Comparison of ENCODE assay signal across 23 cellular contexts in genomic region chr3:66465034-66465433, GRCh38.
"Had no signal": no experiment of that assay in that cellular context is flagged by ENCODE, and none has a peak within 500 bp of the region (broad histone marks: within the 10 kb centered on the region; RNA-seq: fewer than 3 reads in every experiment).

No MANE protein-coding gene starts in this region.

- H3K9me3 ChIP-seq: heart right ventricle, mucosa of descending colon, pancreas, prostate gland, testis had no signal

- H3K27me3 ChIP-seq: cardiac muscle cell, dorsolateral prefrontal cortex, heart right ventricle, pancreas, testis had no signal

- H3K4me3 ChIP-seq: cardiac muscle cell, coronary artery, dorsolateral prefrontal cortex, heart right ventricle, lung, mucosa of descending colon, pancreas, prostate gland, testis had no signal

- H3K36me3 ChIP-seq: cardiac muscle cell, prostate gland had no signal

- DNase-seq: activated CD4-positive, alpha-beta T cell treated with anti-CD3 and anti-CD28 coated beads for 36 hours; activated CD4-positive, CD25-positive, alpha-beta regulatory T cell; activated CD8-positive, alpha-beta memory T cell treated with anti-CD3 and anti-CD28 coated beads, Interleukin-2, amount 10 ng/mL, durations not matched to agents 7 days and 5 days; activated CD8-positive, alpha-beta T cell treated with anti-CD3 and anti-CD28 coated beads, Interleukin-2, amount 10 ng/mL, durations not matched to agents 7 days and 5 days; activated T-cell treated with anti-CD3 and anti-CD28 coated beads, Interleukin-2, amount 50 U/mL, for 48 hours; anterior cingulate cortex; dorsolateral prefrontal cortex; effector memory CD4-positive, alpha-beta T cell; heart right ventricle; mucosa of descending colon; naive B cell; nucleus accumbens; pancreas; small intestine; stimulated activated CD4-positive, alpha-beta T cell treated with anti-CD3 and anti-CD28 coated beads, Interleukin-1b, Interleukin-23, amount 100 ng/mL, for 48 hours; stimulated activated naive CD4-positive, alpha-beta T cell; T-cell; testis; trophoblast cell had no signal

- H3K4me1 ChIP-seq: prostate gland, testis had no signal

- ATAC-seq: activated CD4-positive, alpha-beta T cell treated with anti-CD3 and anti-CD28 coated beads for 36 hours; activated CD8-positive, alpha-beta memory T cell treated with anti-CD3 and anti-CD28 coated beads, Interleukin-2, amount 10 ng/mL, durations not matched to agents 7 days and 5 days; activated CD8-positive, alpha-beta T cell treated with anti-CD3 and anti-CD28 coated beads, Interleukin-2, amount 10 ng/mL, durations not matched to agents 7 days and 5 days; mucosa of descending colon; T-cell had no signal

- H3K27ac ChIP-seq: cardiac muscle cell, coronary artery, testis had no signal
